15 cellular contexts compared by ENCODE assay signal in genomic region chr5:149207821-149208220, GRCh38.
DNase-seq lines count a peak whose midpoint lies in the region; ATAC-seq lines count a peak whose summit lies in the region.
"Had no signal": no experiment of that assay in that cellular context is flagged by ENCODE, and none has a peak within 500 bp of the region (broad histone marks: within the 10 kb centered on the region; RNA-seq: fewer than 3 reads in every experiment).

No MANE protein-coding gene starts in this region.

- DNase-seq in NCI-H2227 (lab: John Stamatoyannopoulos, UW; ENCODE audit: unreplicated experiment) (peak; percentile 44), NCI-H2227 treated with DMSO at 0.1 percent for 48 hours (lab: John Stamatoyannopoulos, UW) (no peak), right cardiac atrium (no peak), Right ventricle myocardium superior (no peak), SJSA1 (ENCODE audit: low read depth in 1 of 2, low spot score in 2 of 2) (peak in 1 of 2 experiments; percentile 27)
- DNase-seq: EL; GF-D8; KG1; NCI-H1092 treated with DMSO at 0.1 percent for 48 hours; NCI-H2081 treated with DMSO at 0.1 percent for 48 hours; NK-92 treated with Interleukin-12 subunit alpha and Interleukin-12 subunit beta, amount 100 ng/mL, for 24 hours had no signal

- H3K9me3 ChIP-seq in right cardiac atrium (ENCODE audit: control insufficient read depth, low read length) = no peaks in the 10 kb centered on the region
- H3K9me3 ChIP-seq in SJSA1 (replicated peaks) = no peaks in the 10 kb centered on the region

- H3K27ac ChIP-seq in right cardiac atrium (ENCODE audit: low read length) = peak overlapping the region; percentile 39
- peak overlapping the region; percentile 97 for H3K27ac ChIP-seq in SJSA1

- ATAC-seq in right cardiac atrium (no peak), Right ventricle myocardium superior (ENCODE audit: poor library complexity) (no peak), GM21381 (IDR thresholded peaks at IDR 0.05; ENCODE audit: unreplicated experiment) (no peak), GM18511 (IDR thresholded peaks at IDR 0.05; ENCODE audit: unreplicated experiment) (no peak)
- ATAC-seq: HCT116, Panc1 had no signal

- intact Hi-C loops in right cardiac atrium (cut with DNase I) = no loop called here
- intact Hi-C loops in Right ventricle myocardium superior (cut with DNase I) = no loop called here

- no peaks in the 10 kb centered on the region for H3K27me3 ChIP-seq in right cardiac atrium (ENCODE audit: control insufficient read depth, insufficient read depth)
- H3K27me3 ChIP-seq in SJSA1 (replicated peaks) = no peaks in the 10 kb centered on the region

- H3K36me3 ChIP-seq in SJSA1 = peaks cover 33% of the 10 kb centered on the region

- 41% methylated on average over 2 of the region's 2 CpGs for WGBS in right cardiac atrium

- no peak overlapping the region for H3K4me3 ChIP-seq in right cardiac atrium (ENCODE audit: low read length)
- H3K4me3 ChIP-seq in SJSA1 = no peak overlapping the region

- peaks cover 31% of the 10 kb centered on the region for H3K4me1 ChIP-seq in right cardiac atrium (ENCODE audit: control insufficient read depth, insufficient read depth, low read length)
- peaks cover 98% of the 10 kb centered on the region for H3K4me1 ChIP-seq in SJSA1 (replicated peaks)
